1 cellular context compared by ENCODE assay signal in the genomic region with DNA sequence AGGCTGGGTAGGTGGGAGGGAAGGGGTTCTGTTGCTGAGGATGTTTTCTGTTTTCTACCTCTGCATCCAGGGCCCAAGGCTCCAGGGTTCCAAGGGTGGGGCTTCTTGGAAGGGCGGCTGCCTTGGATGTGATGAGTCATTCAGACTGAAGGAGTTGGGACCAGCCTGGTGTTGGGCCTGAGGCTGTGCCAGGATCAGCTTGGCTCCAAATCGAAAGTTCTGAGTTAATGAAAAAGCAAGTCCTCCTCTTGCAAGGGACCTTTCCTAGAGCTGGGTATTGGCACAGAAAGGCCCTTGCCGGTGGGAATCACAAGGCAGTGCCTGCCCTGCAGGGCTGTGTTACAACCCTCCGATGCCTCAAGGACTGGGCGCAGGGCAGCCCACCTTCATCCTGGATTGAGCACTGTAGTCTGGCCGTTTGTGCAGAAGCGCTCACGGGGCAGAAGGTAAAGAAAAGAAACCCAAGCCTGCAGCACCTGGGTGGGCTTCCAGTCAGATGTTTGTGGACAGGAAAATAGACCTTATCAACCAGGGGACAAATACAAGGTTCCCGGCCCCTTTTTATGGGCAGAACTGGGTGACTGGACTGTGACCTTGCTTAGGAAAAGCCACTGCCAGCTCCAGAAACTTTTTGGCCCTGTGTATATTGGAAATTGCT.
TF ChIP-seq lines count a peak whose summit lies in the region.

No MANE protein-coding gene starts in this region.

TF ChIP-seq in SK-N-SH treated with all-trans-retinoic acid at 6 μM for 48 hours, 23 proteins besides CTCF, POLR2A, EP300 and RAD21 (continued from another document):
- TF ChIP-seq TCF4 (CRISPR knock-in tag; IDR thresholded peaks at IDR 0.05; ENCODE audit: borderline replicate concordance) (no peak), GLIS3 (CRISPR knock-in tag; IDR thresholded peaks at IDR 0.05) (no peak)
TF ChIP-seq in SK-N-SH treated with all-trans-retinoic acid at 6 μM for 48 hours: peak in this region for 0.
